ENCODE assay signal across 22 cellular contexts in the genomic region with DNA sequence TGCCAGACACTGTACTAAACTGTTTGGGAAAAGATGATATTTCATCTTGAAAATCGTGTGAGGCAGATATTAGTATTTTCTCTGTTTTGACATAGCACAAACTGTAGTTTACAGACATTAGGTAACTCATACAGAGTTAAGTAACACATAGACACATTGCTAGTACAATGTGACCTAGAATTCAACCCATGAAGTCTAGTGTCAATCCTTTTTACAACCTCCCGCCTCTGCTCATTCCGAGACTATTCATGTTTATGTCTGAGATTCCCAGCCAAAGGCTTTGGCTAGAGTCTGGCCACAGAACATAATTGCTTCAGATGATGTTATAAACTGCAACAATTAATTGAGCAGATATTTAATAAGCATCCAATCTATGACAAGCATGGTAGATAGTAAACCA.
"Had no signal": no experiment of that assay in that cellular context is flagged by ENCODE, and none has a peak within 500 bp of the region (broad histone marks: within the 10 kb centered on the region; RNA-seq: fewer than 3 reads in every experiment).

No MANE protein-coding gene starts in this region.

- H3K4me3 ChIP-seq: adrenal gland, hepatocyte, transverse colon had no signal

- H3K27me3 ChIP-seq: adrenal gland, hepatocyte, transverse colon had no signal

- H3K36me3 ChIP-seq: adrenal gland, transverse colon had no signal

- H3K9me3 ChIP-seq: adrenal gland, transverse colon had no signal

- H3K4me1 Mint-ChIP-seq: activated T-helper 17 cell treated with anti-CD3 and anti-CD28 coated beads, Interleukin-2, amount 50 U/mL, for 72 hours; immature natural killer cell had no signal

- H3K27me3 Mint-ChIP-seq: activated naive CD8-positive, alpha-beta T cell; activated T-cell treated with anti-CD3 and anti-CD28 coated beads, Interleukin-2, amount 50 U/mL, for 24 hours; activated T-helper 17 cell treated with anti-CD3 and anti-CD28 coated beads, Interleukin-2, amount 50 U/mL, for 72 hours; natural killer cell treated with Interleukin-12 subunit alpha and Interleukin-12 subunit beta and Interleukin-15 and Interleukin-18, amount 100 ng/mL, for 72 hours; progenitor cell of endocrine pancreas; stimulated activated naive CD8-positive, alpha-beta T cell treated with anti-CD3 and anti-CD28 coated beads, Interleukin-15, Interleukin-2, amounts not matched to agents 100 ng/mL and 50 ng/mL, for 24 hours had no signal

- H3K27ac ChIP-seq: adrenal gland, hepatocyte had no signal

- H3K27ac Mint-ChIP-seq: activated naive CD8-positive, alpha-beta T cell; activated T-cell treated with anti-CD3 and anti-CD28 coated beads, Interleukin-2, amount 50 U/mL, for 24 hours; activated T-helper 17 cell treated with anti-CD3 and anti-CD28 coated beads, Interleukin-2, amount 50 U/mL, for 72 hours; immature natural killer cell; natural killer cell treated with Interleukin-12 subunit alpha and Interleukin-12 subunit beta and Interleukin-15 and Interleukin-18, amount 100 ng/mL, for 72 hours; progenitor cell of endocrine pancreas; stimulated activated naive CD8-positive, alpha-beta T cell treated with anti-CD3 and anti-CD28 coated beads, Interleukin-15, Interleukin-2, amounts not matched to agents 100 ng/mL and 50 ng/mL, for 24 hours had no signal

- H3K36me3 Mint-ChIP-seq: activated naive CD8-positive, alpha-beta T cell; immature natural killer cell; natural killer cell treated with Interleukin-12 subunit alpha and Interleukin-12 subunit beta and Interleukin-15 and Interleukin-18, amount 100 ng/mL, for 72 hours had no signal

- H3K4me3 Mint-ChIP-seq: activated naive CD8-positive, alpha-beta T cell; activated T-cell treated with anti-CD3 and anti-CD28 coated beads, Interleukin-2, amount 50 U/mL, for 24 hours; activated T-helper 17 cell treated with anti-CD3 and anti-CD28 coated beads, Interleukin-2, amount 50 U/mL, for 72 hours; immature natural killer cell; natural killer cell treated with Interleukin-12 subunit alpha and Interleukin-12 subunit beta and Interleukin-15 and Interleukin-18, amount 100 ng/mL, for 72 hours; stimulated activated naive CD8-positive, alpha-beta T cell treated with anti-CD3 and anti-CD28 coated beads, Interleukin-15, Interleukin-2, amounts not matched to agents 100 ng/mL and 50 ng/mL, for 24 hours; WTC11 had no signal

- H3K4me2 ChIP-seq: hepatocyte had no signal

- ATAC-seq: activated T-helper 17 cell treated with anti-CD3 and anti-CD28 coated beads, Interleukin-2, amount 50 U/mL, for 72 hours; natural killer cell treated with Interleukin-12 subunit alpha and Interleukin-12 subunit beta and Interleukin-15 and Interleukin-18, amount 100 ng/mL, for 72 hours; WTC11 had no signal

- H2AFZ ChIP-seq: hepatocyte had no signal

- H3K4me1 ChIP-seq: adrenal gland had no signal

- DNase-seq: activated CD8-positive, alpha-beta memory T cell treated with anti-CD3 and anti-CD28 coated beads for 24 hours; activated CD8-positive, alpha-beta memory T cell treated with anti-CD3 and anti-CD28 coated beads, Interleukin-2, amount 50 U/mL, for 4 hours; activated naive CD4-positive, alpha-beta T cell; activated T-cell treated with anti-CD3 and anti-CD28 coated beads, Interleukin-2, amount 50 U/mL, for 24 hours; adrenal gland; cerebellar nuclear complex; foreskin melanocyte; glutamatergic neuron; immature natural killer cell; kidney glomerular epithelial cell; midbrain; stimulated activated CD4-positive, alpha-beta T cell treated with anti-CD3 and anti-CD28 coated beads, Interleukin-1b, Interleukin-23, amount 100 ng/mL, for 48 hours; substantia nigra; T-helper 9 cell; transverse colon had no signal
